20 cellular contexts compared by ENCODE assay signal in the genomic region with DNA sequence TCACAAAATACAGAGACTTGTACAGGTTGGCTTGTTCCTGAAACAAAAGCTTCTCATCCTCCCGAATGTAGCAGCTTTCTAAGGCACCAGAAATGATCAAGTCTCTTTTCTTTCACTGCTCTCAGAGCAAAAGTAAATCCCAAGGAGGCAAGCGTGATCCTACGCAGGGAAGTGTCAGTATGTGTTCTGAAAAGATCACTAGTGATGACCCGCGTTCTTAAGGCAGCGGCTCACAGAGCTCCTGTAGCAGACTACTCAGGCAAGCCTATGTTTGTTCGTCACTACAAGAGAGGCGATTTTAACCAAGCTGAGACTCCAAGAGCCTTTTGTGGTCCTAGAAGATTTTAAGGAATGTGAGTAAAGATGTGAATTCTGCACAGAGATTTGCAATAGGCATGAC.
"Had no signal": no experiment of that assay in that cellular context is flagged by ENCODE, and none has a peak within 500 bp of the region (broad histone marks: within the 10 kb centered on the region; RNA-seq: fewer than 3 reads in every experiment).

No MANE protein-coding gene starts in this region.

- H3K4me3 ChIP-seq: coronary artery, lung, mucosa of descending colon, prostate gland, right atrium auricular region, sigmoid colon, stomach, tibial artery had no signal

- H3K9me3 ChIP-seq: mucosa of descending colon, prostate gland, right atrium auricular region, sigmoid colon had no signal

- ATAC-seq: left ventricle myocardium superior; mucosa of descending colon; stimulated activated effector memory CD8-positive, alpha-beta T cell treated with anti-CD3 and anti-CD28 coated beads, Interleukin-12 subunit alpha, Interleukin-12 subunit beta, amount 100 ng/mL, for 72 hours had no signal

- H3K27ac Mint-ChIP-seq: memory B cell; mesothelial cell of epicardium; naive B cell; stimulated activated effector memory CD8-positive, alpha-beta T cell treated with anti-CD3 and anti-CD28 coated beads, Interleukin-12 subunit alpha, Interleukin-12 subunit beta, amount 100 ng/mL, for 72 hours; type B pancreatic cell had no signal

- H3K4me1 Mint-ChIP-seq: memory B cell; mesothelial cell of epicardium; naive B cell; stimulated activated effector memory CD8-positive, alpha-beta T cell treated with anti-CD3 and anti-CD28 coated beads, Interleukin-12 subunit alpha, Interleukin-12 subunit beta, amount 100 ng/mL, for 72 hours had no signal

- H3K27me3 ChIP-seq: right atrium auricular region, sigmoid colon, stomach, tibial artery had no signal

- H3K27me3 Mint-ChIP-seq: memory B cell, naive B cell, type B pancreatic cell had no signal

- H3K9me3 Mint-ChIP-seq: memory B cell; stimulated activated effector memory CD8-positive, alpha-beta T cell treated with anti-CD3 and anti-CD28 coated beads, Interleukin-12 subunit alpha, Interleukin-12 subunit beta, amount 100 ng/mL, for 72 hours; type B pancreatic cell had no signal

- H3K4me1 ChIP-seq: prostate gland, right atrium auricular region, sigmoid colon, stomach, tibial artery had no signal

- H3K4me3 Mint-ChIP-seq: memory B cell; mesothelial cell of epicardium; naive B cell; stimulated activated effector memory CD8-positive, alpha-beta T cell treated with anti-CD3 and anti-CD28 coated beads, Interleukin-12 subunit alpha, Interleukin-12 subunit beta, amount 100 ng/mL, for 72 hours; type B pancreatic cell had no signal

- H3K27ac ChIP-seq: coronary artery, prostate gland, right atrium auricular region, sigmoid colon, stomach, tibial artery had no signal

- DNase-seq: dermis blood vessel endothelial cell; effector memory CD4-positive, alpha-beta T cell; erythroblast; left ventricle myocardium superior; mucosa of descending colon; naive B cell; sigmoid colon; stimulated activated CD4-positive, alpha-beta T cell treated with anti-CD3 and anti-CD28 coated beads, Interleukin-2, amount 100 ng/mL, for 24 hours; stimulated activated CD4-positive, alpha-beta T cell treated with anti-CD3 and anti-CD28 coated beads, Interleukin-4, amount 100 ng/mL, for 24 hours; stimulated activated naive CD4-positive, alpha-beta T cell treated with Interleukin-2 at 50 U/mL for 16 hours; stomach; tibial artery had no signal
